13 cellular contexts compared by ENCODE assay signal in the genomic region with DNA sequence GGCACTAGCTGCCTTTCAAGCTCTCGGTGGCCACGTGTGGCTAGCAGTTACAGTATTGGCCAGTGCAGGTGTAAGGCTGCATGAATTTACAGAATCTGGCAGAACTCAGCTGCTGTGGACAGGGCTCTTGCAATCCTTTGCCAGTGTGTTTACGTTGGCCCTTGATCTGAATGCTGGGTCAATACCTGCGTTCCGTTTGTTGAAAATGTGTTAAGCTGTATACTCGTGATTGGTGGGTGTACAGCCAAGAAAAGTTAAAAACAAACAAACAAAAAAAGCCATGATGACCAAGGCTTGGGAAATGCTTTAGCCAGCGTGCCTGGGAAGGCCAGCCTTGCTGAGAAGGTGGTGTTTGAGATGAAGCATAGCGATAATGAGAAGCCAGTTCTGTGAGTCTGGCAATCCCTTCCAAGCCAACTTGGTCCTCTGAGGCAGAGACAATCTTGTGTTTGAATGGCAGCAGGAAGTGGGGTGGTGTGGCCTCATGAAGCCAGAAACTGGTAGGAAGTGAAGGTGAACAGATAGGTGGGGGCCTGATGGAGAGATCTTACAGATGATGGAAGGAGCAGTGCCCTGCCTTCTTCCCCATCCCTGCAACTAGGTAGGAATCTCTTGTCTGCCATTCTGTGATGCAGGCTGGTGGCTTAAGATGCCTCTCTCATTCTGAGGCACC. TPM values are rescaled to one million over a fixed set of nuclear protein-coding genes. Genes with fewer than 3 reads are reported as not detected.
A peak's percentile ranks its signal among the peaks of the same experiment; 100 is the strongest.
DNase-seq lines count a peak whose midpoint lies in the region; ATAC-seq and TF ChIP-seq lines count a peak whose summit lies in the region.
"Had no signal": no experiment of that assay in that cellular context is flagged by ENCODE, and none has a peak within 500 bp of the region (broad histone marks: within the 10 kb centered on the region; RNA-seq: fewer than 3 reads in every experiment).

No MANE protein-coding gene starts in this region.

- H3K9me3 Mint-ChIP-seq in naive thymus-derived CD8-positive, alpha-beta T cell = no peaks in the 10 kb centered on the region

- H3K36me3 Mint-ChIP-seq in naive thymus-derived CD8-positive, alpha-beta T cell = no peaks in the 10 kb centered on the region

- DNase-seq in GM20000 (ENCODE audit: low spot score) (peak; percentile 17), astrocyte of the hippocampus (ENCODE audit: low read depth, low spot score) (peak; percentile 77), DMS153 treated with DMSO at 0.1 percent for 48 hours (lab: John Stamatoyannopoulos, UW; ENCODE audit: unreplicated experiment) (no peak), cerebellum (ENCODE audit: low spot score) (no peak)
- DNase-seq in naive thymus-derived CD8-positive, alpha-beta T cell = peak in 1 of 10 donors; percentile 14
- DNase-seq: activated effector memory CD4-positive, alpha-beta T cell treated with Interleukin-2 at 50 U/mL for 16 hours; NCI-H1105 had no signal

- peak overlapping the region in 3 of 10 donors; percentile 21 to 90 (median 73) for H3K27ac Mint-ChIP-seq in naive thymus-derived CD8-positive, alpha-beta T cell

- peak in 1 of 2 donors; percentile 54 for ATAC-seq in naive thymus-derived CD8-positive, alpha-beta T cell
- no peak for ATAC-seq in GM21367 (IDR thresholded peaks at IDR 0.05; ENCODE audit: unreplicated experiment)
- no peak for ATAC-seq in HG03108 (IDR thresholded peaks at IDR 0.05; ENCODE audit: unreplicated experiment)

- no peak for TF ChIP-seq CTCF in 22Rv1 (IDR thresholded peaks at IDR 0.05)
- TF ChIP-seq CTCF in GM20000 (IDR thresholded peaks at IDR 0.05; ENCODE audit: extremely low read depth, missing control alignments) = no peak

- H3K27me3 Mint-ChIP-seq in naive thymus-derived CD8-positive, alpha-beta T cell = peaks cover 10 to 28% (median 26%) of the 10 kb centered on the region in 5 donors

- POLR2A ChIA-PET in naive thymus-derived CD8-positive, alpha-beta T cell (lab: Charles Lee) = interaction anchor here (1.4 kb wide), 1 partner anchor 15 kb away, joined by 3 read pairs; no protein-coding TSS in a partner anchor

- H3K4me3 Mint-ChIP-seq in naive thymus-derived CD8-positive, alpha-beta T cell = peak overlapping the region; percentile 78 to 91 (median 83)

- peak overlapping the region; percentile 61 for H3K27ac ChIP-seq in 22Rv1
- H3K27ac ChIP-seq: BLaER1 treated with 17β-estradiol and CSF1 and Interleukin-3, amounts not matched to agents 10 nM and 100 nM; neutrophil had no signal

- H3K4me1 Mint-ChIP-seq in naive thymus-derived CD8-positive, alpha-beta T cell = peaks cover 7 to 28% (median 20%) of the 10 kb centered on the region in 4 donors

RNA-seq across cellular contexts. Expression of a gene that starts 0.8 kb away (rescaled TPM):
- not detected for total RNA-seq in naive thymus-derived CD8-positive, alpha-beta T cell
- polyA plus RNA-seq in naive thymus-derived CD8-positive, alpha-beta T cell = not detected
- 2.7 TPM for total RNA-seq in cerebellum
- total RNA-seq: Right ventricle myocardium inferior had no signal

RNA-seq across cellular contexts. Expression of a gene that starts 17.1 kb away (rescaled TPM):
- total RNA-seq in naive thymus-derived CD8-positive, alpha-beta T cell = 10 to 100 TPM; 13.3 to 13.7 TPM
- 10 to 100 TPM in 2 of 3 donors, 1 to 10 TPM in 1; 6.0 to 13.1 (median 11.0) TPM for polyA plus RNA-seq in naive thymus-derived CD8-positive, alpha-beta T cell
- total RNA-seq in cerebellum = 13.6 TPM

RNA-seq across cellular contexts. Expression of a gene that starts 17.2 kb away (rescaled TPM):
- total RNA-seq in naive thymus-derived CD8-positive, alpha-beta T cell = 10 to 100 TPM; 54.1 to 63.9 TPM
- 10 to 100 TPM; 26.1 to 33.3 (median 32.5) TPM for polyA plus RNA-seq in naive thymus-derived CD8-positive, alpha-beta T cell
- total RNA-seq in cerebellum = 38.0 TPM

Comparison
In these comparisons a context has a peak if more than half of its experiments do, and no peak if none do; other contexts are left out.
1. DNase-seq: peak in GM20000 (single experiment) and astrocyte of the hippocampus (single experiment); none in DMS153 treated with DMSO at 0.1 percent for 48 hours (single experiment) and cerebellum (single experiment).